ENCODE assay signal across 8 cellular contexts in genomic region chr5:65624570-65625555, GRCh38. TPM values are rescaled to one million over a fixed set of nuclear protein-coding genes. Genes with fewer than 3 reads are reported as not detected.
DNase-seq lines count a peak whose midpoint lies in the region; ATAC-seq and TF ChIP-seq lines count a peak whose summit lies in the region.

Gene SHLD3, plus strand, starts transcription at chr5:65625027. Its CDS starts 4,561 bp downstream, at chr5:65629588.
Gene TRAPPC13, plus strand, starts transcription at chr5:65625027. Its CDS starts 34 bp downstream, at chr5:65625061.

- H3K4me1 Mint-ChIP-seq in GM23338 (peaks cover 5% of the 10 kb centered on the region), nephron (peaks cover 29% of the 10 kb centered on the region)
- H3K4me1 Mint-ChIP-seq in activated T-helper 2 cell treated with anti-CD3 and anti-CD28 coated beads, Interferon-gamma antibody, Interleukin-2, Interleukin-4, amounts not matched to agents 10 μg/mL and 5 μg/mL and 100 μg/mL, durations not matched to agents 14 hours and 24 hours and 36 hours (ENCODE audit: low read depth), result peaks cover 25% of the 10 kb centered on the region

- H3K27me3 ChIP-seq in GM23338 (ENCODE audit: insufficient read depth), result no peaks in the 10 kb centered on the region

- peak within 1 kb of the TSS; percentile 48 for H2AFZ ChIP-seq in GM23338

- H3K27ac Mint-ChIP-seq in GM23338 (peak within 1 kb of the TSS; percentile 99), nephron (peak within 1 kb of the TSS; percentile 99 to 100 (median 99))
- peak within 1 kb of the TSS; percentile 99 for H3K27ac Mint-ChIP-seq in activated T-helper 2 cell treated with anti-CD3 and anti-CD28 coated beads, Interferon-gamma antibody, Interleukin-2, Interleukin-4, amounts not matched to agents 10 μg/mL and 5 μg/mL and 100 μg/mL, durations not matched to agents 14 hours and 24 hours and 36 hours

- peaks cover 4% of the 10 kb centered on the region; the same call in 1 of the 2 replicates for H3K36me3 ChIP-seq in GM23338 (ENCODE audit: insufficient read depth)

- H3K27me3 Mint-ChIP-seq in GM23338 (ENCODE audit: insufficient read depth, low read depth, poor library complexity) (peaks cover 4% of the 10 kb centered on the region), nephron (ENCODE audit: low read depth) (no peaks in the 10 kb centered on the region)
- H3K27me3 Mint-ChIP-seq in activated T-helper 2 cell treated with anti-CD3 and anti-CD28 coated beads, Interferon-gamma antibody, Interleukin-2, Interleukin-4, amounts not matched to agents 10 μg/mL and 5 μg/mL and 100 μg/mL, durations not matched to agents 14 hours and 24 hours and 36 hours (ENCODE audit: low read depth), result no peaks in the 10 kb centered on the region

- H3K4me2 ChIP-seq in GM23338, result peak within 1 kb of the TSS; percentile 88

- no peaks in the 10 kb centered on the region for H3F3A ChIP-seq in GM23338 (replicated peaks; ENCODE audit: low read depth)

- peak within 1 kb of the TSS; percentile 79 for H3K27ac ChIP-seq in GM23338 (ENCODE audit: low read depth)

- TF ChIP-seq CTCF in GM23338 (conservative IDR thresholded peaks at IDR 0.05; ENCODE audit: low read depth in 2 of 2), result no peak
- peak in 1 of 3 experiments; percentile 19 for TF ChIP-seq CTCF in nephron (IDR thresholded peaks at IDR 0.05; ENCODE audit: unreplicated experiment in 3 of 3)

- intact Hi-C loops in activated T-helper 2 cell treated with anti-CD3 and anti-CD28 coated beads, Interferon-gamma antibody, Interleukin-2, Interleukin-4, amounts not matched to agents 10 μg/mL and 5 μg/mL and 100 μg/mL, durations not matched to agents 14 hours and 24 hours and 36 hours (cut with micrococcal nuclease), result loop anchor here (1.0 to 10.0 kb wide), 7 partner anchors 62 to 1542 kb away; partner anchors contain the start of genes CENPK, CWC27, ERBIN and PPWD1

- DNase-seq in EL (peak; percentile 89), GM23338 (ENCODE audit: low spot score) (peak; percentile 95), LHCN-M2 (ENCODE audit: low read depth) (peak; percentile 85), RPMI7951 (ENCODE audit: low read depth) (peak; percentile 86), fibroblast of the conjunctiva (ENCODE audit: low read depth) (peak; percentile 75)
- peak; percentile 78 for DNase-seq in activated T-helper 2 cell treated with anti-CD3 and anti-CD28 coated beads, Interferon-gamma antibody, Interleukin-2, Interleukin-4, amounts not matched to agents 10 μg/mL and 5 μg/mL and 100 μg/mL, durations not matched to agents 14 hours and 24 hours and 36 hours (ENCODE audit: low spot score)
- peak; percentile 80 for DNase-seq in stimulated activated naive CD8-positive, alpha-beta T cell treated with anti-CD3 and anti-CD28 coated beads, Interleukin-15, Interleukin-2, amounts not matched to agents 100 U/mL and 50 U/mL, for 24 hours

- no peaks in the 10 kb centered on the region for H3K9me3 Mint-ChIP-seq in GM23338
- no peaks in the 10 kb centered on the region for H3K9me3 Mint-ChIP-seq in activated T-helper 2 cell treated with anti-CD3 and anti-CD28 coated beads, Interferon-gamma antibody, Interleukin-2, Interleukin-4, amounts not matched to agents 10 μg/mL and 5 μg/mL and 100 μg/mL, durations not matched to agents 14 hours and 24 hours and 36 hours
- H3K9me3 Mint-ChIP-seq in nephron, result no peaks in the 10 kb centered on the region

- H3K79me2 ChIP-seq in GM23338 (replicated peaks; ENCODE audit: insufficient read depth), result peaks cover 83% of the 10 kb centered on the region

- no peaks in the 10 kb centered on the region for H3K9me2 ChIP-seq in GM23338 (ENCODE audit: insufficient read depth)

- peaks cover 6% of the 10 kb centered on the region; the same call in 1 of the 2 replicates for H3K4me1 ChIP-seq in GM23338 (ENCODE audit: insufficient read depth)

- peak; percentile 83 for ATAC-seq in GM23338
- peak; percentile 85 for ATAC-seq in stimulated activated naive CD8-positive, alpha-beta T cell treated with anti-CD3 and anti-CD28 coated beads, Interleukin-15, Interleukin-2, amounts not matched to agents 100 U/mL and 50 U/mL, for 24 hours

- H3K4me3 Mint-ChIP-seq in GM23338, result peak within 1 kb of the TSS; percentile 98
- peak within 1 kb of the TSS; percentile 99 for H3K4me3 Mint-ChIP-seq in activated T-helper 2 cell treated with anti-CD3 and anti-CD28 coated beads, Interferon-gamma antibody, Interleukin-2, Interleukin-4, amounts not matched to agents 10 μg/mL and 5 μg/mL and 100 μg/mL, durations not matched to agents 14 hours and 24 hours and 36 hours (ENCODE audit: low read depth)
- H3K4me3 Mint-ChIP-seq in nephron, result peak within 1 kb of the TSS; percentile 95 to 99 (median 99)

- H3K36me3 Mint-ChIP-seq in GM23338 (ENCODE audit: low read depth), result peaks cover 3% of the 10 kb centered on the region; the same call in 1 of the 3 replicates
- H3K36me3 Mint-ChIP-seq in activated T-helper 2 cell treated with anti-CD3 and anti-CD28 coated beads, Interferon-gamma antibody, Interleukin-2, Interleukin-4, amounts not matched to agents 10 μg/mL and 5 μg/mL and 100 μg/mL, durations not matched to agents 14 hours and 24 hours and 36 hours (ENCODE audit: low read depth), result peaks cover 16% of the 10 kb centered on the region
- peaks cover 11% of the 10 kb centered on the region for H3K36me3 Mint-ChIP-seq in nephron (ENCODE audit: low read depth)

- no peaks in the 10 kb centered on the region for H4K20me1 ChIP-seq in GM23338 (replicated peaks; ENCODE audit: insufficient read depth)

- peak within 1 kb of the TSS; percentile 76 for H3K4me3 ChIP-seq in GM23338

TF ChIP-seq in GM23338, 12 proteins besides CTCF, POLR2A, EP300 and RAD21:
- TF ChIP-seq ETS1 (IDR thresholded peaks at IDR 0.05), result peak; percentile 30
- peak; percentile 17 for TF ChIP-seq POLR2AphosphoS5 (IDR thresholded peaks at IDR 0.05; ENCODE audit: low read depth)
- TF ChIP-seq EZH2 (IDR thresholded peaks at IDR 0.05; ENCODE audit: low read depth, unreplicated experiment), result no peak
- TF ChIP-seq ZNF114 (CRISPR knock-in tag; IDR thresholded peaks at IDR 0.05), result no peak

RNA-seq across cellular contexts. Expression of gene SHLD3, which starts in this region (rescaled TPM):
- 4.2 and 5.1 TPM in 2 replicates for total RNA-seq in GM23338 (2014; rRNA removed; shearing (Covaris generic))
- polyA plus RNA-seq in GM23338 (2016; fragmentation: Nextera tagmentation; extraction: Ambion mirVana), result 4.8 and 7.0 TPM in 2 replicates
- 2.1 and 2.7 TPM in 2 replicates for total RNA-seq in LHCN-M2 (2014; rRNA removed)
- polyA plus RNA-seq in LHCN-M2 (2012), result 0.80 TPM
- 6.2 and 6.4 TPM in 2 replicates for total RNA-seq in RPMI7951 (2014; rRNA removed; shearing (Covaris generic))
- total RNA-seq in activated T-helper 2 cell treated with anti-CD3 and anti-CD28 coated beads, Interferon-gamma antibody, Interleukin-2, Interleukin-4, amounts not matched to agents 10 μg/mL and 5 μg/mL and 100 μg/mL, durations not matched to agents 14 hours and 24 hours and 36 hours, result 4.2 and 5.0 TPM in 2 replicates

RNA-seq across cellular contexts. Expression of gene TRAPPC13, which starts in this region (rescaled TPM):
- total RNA-seq in GM23338 (2014; rRNA removed; shearing (Covaris generic)), result 20.1 and 21.9 TPM in 2 replicates
- 15.1 and 16.3 TPM in 2 replicates for polyA plus RNA-seq in GM23338 (2016; fragmentation: Nextera tagmentation; extraction: Ambion mirVana)
- total RNA-seq in LHCN-M2 (2014; rRNA removed), result 33.4 and 36.3 TPM in 2 replicates
- polyA plus RNA-seq in LHCN-M2 (2012), result 9.5 TPM
- 32.4 and 42.8 TPM in 2 replicates for total RNA-seq in RPMI7951 (2014; rRNA removed; shearing (Covaris generic))
- 17.0 and 22.4 TPM in 2 replicates for total RNA-seq in activated T-helper 2 cell treated with anti-CD3 and anti-CD28 coated beads, Interferon-gamma antibody, Interleukin-2, Interleukin-4, amounts not matched to agents 10 μg/mL and 5 μg/mL and 100 μg/mL, durations not matched to agents 14 hours and 24 hours and 36 hours

Comparison
In these comparisons a context has a peak if more than half of its experiments do, and no peak if none do; other contexts are left out.
1. Peak in every context shown above with its lines: DNase-seq, ATAC-seq, H3K4me3 ChIP-seq and H3K27ac ChIP-seq.